ENCODE assay signal across 1 cellular context in the genomic region with DNA sequence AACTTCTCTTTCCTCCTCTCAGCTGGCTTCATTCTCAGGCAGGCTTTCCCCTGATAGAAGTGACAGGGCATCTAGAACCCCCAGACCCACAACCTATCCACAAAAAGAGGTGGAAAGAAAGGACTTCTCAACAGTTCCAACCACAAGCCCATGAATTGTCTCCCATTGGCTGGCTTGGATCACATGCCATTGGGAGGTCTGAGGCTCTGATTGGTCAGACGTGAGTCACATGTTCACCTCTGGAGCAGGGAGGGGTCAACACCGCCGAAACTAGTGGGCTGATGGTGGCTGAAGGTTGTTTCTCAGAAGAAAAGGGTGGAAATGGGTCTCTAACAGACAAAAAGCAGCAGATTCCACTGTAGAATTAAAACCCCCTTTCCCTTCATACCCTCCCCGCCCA.
A peak's percentile ranks its signal among the peaks of the same experiment; 100 is the strongest.
TF ChIP-seq lines count a peak whose summit lies in the region.

No MANE protein-coding gene starts in this region.

TF ChIP-seq in GM12878, 131 proteins besides CTCF, POLR2A, EP300 and RAD21:
- TF ChIP-seq, protein P1, sequence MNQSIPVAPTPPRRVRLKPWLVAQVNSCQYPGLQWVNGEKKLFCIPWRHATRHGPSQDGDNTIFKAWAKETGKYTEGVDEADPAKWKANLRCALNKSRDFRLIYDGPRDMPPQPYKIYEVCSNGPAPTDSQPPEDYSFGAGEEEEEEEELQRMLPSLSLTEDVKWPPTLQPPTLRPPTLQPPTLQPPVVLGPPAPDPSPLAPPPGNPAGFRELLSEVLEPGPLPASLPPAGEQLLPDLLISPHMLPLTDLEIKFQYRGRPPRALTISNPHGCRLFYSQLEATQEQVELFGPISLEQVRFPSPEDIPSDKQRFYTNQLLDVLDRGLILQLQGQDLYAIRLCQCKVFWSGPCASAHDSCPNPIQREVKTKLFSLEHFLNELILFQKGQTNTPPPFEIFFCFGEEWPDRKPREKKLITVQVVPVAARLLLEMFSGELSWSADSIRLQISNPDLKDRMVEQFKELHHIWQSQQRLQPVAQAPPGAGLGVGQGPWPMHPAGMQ (IDR thresholded peaks at IDR 0.05; ENCODE audit: borderline replicate concordance): no peak
- TF ChIP-seq, protein P2, sequence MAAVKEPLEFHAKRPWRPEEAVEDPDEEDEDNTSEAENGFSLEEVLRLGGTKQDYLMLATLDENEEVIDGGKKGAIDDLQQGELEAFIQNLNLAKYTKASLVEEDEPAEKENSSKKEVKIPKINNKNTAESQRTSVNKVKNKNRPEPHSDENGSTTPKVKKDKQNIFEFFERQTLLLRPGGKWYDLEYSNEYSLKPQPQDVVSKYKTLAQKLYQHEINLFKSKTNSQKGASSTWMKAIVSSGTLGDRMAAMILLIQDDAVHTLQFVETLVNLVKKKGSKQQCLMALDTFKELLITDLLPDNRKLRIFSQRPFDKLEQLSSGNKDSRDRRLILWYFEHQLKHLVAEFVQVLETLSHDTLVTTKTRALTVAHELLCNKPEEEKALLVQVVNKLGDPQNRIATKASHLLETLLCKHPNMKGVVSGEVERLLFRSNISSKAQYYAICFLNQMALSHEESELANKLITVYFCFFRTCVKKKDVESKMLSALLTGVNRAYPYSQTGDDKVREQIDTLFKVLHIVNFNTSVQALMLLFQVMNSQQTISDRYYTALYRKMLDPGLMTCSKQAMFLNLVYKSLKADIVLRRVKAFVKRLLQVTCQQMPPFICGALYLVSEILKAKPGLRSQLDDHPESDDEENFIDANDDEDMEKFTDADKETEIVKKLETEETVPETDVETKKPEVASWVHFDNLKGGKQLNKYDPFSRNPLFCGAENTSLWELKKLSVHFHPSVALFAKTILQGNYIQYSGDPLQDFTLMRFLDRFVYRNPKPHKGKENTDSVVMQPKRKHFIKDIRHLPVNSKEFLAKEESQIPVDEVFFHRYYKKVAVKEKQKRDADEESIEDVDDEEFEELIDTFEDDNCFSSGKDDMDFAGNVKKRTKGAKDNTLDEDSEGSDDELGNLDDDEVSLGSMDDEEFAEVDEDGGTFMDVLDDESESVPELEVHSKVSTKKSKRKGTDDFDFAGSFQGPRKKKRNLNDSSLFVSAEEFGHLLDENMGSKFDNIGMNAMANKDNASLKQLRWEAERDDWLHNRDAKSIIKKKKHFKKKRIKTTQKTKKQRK (IDR thresholded peaks at IDR 0.05; ENCODE audit: low read depth, low read length): no peak
- no peak for TF ChIP-seq MEF2B (IDR thresholded peaks at IDR 0.05; ENCODE audit: partially characterized antibody, poor library complexity, severe bottlenecking)
- TF ChIP-seq, protein P3, sequence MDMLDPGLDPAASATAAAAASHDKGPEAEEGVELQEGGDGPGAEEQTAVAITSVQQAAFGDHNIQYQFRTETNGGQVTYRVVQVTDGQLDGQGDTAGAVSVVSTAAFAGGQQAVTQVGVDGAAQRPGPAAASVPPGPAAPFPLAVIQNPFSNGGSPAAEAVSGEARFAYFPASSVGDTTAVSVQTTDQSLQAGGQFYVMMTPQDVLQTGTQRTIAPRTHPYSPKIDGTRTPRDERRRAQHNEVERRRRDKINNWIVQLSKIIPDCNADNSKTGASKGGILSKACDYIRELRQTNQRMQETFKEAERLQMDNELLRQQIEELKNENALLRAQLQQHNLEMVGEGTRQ (IDR thresholded peaks at IDR 0.05; ENCODE audit: borderline replicate concordance, low read depth, low read length): peak; percentile 9; the same call in 1 of the 2 replicates
- TF ChIP-seq CUX1 (IDR thresholded peaks at IDR 0.05; ENCODE audit: insufficient replicate concordance, low read depth, low read length): no peak
- no peak for TF ChIP-seq RBBP5 (conservative IDR thresholded peaks at IDR 0.05)
- TF ChIP-seq EGR1 (IDR thresholded peaks at IDR 0.05; ENCODE audit: borderline replicate concordance in 1 of 2, low read depth in 2 of 2, low read length in 2 of 2): no peak
- TF ChIP-seq CBX5 (IDR thresholded peaks at IDR 0.05; ENCODE audit: low read depth): no peak
- TF ChIP-seq RB1 (IDR thresholded peaks at IDR 0.05; ENCODE audit: borderline replicate concordance): no peak
- no peak for TF ChIP-seq MYC (IDR thresholded peaks at IDR 0.05; ENCODE audit: insufficient read depth, insufficient read length, insufficient replicate concordance, low read length, severe bottlenecking)
- TF ChIP-seq, protein P4, sequence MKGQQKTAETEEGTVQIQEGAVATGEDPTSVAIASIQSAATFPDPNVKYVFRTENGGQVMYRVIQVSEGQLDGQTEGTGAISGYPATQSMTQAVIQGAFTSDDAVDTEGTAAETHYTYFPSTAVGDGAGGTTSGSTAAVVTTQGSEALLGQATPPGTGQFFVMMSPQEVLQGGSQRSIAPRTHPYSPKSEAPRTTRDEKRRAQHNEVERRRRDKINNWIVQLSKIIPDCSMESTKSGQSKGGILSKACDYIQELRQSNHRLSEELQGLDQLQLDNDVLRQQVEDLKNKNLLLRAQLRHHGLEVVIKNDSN (IDR thresholded peaks at IDR 0.05; ENCODE audit: borderline replicate concordance, extremely low read length, insufficient read depth, low read depth, low read length): peak; percentile 74
- TF ChIP-seq ATF7 (IDR thresholded peaks at IDR 0.05; ENCODE audit: low read depth): no peak
- TF ChIP-seq ZBTB11 (CRISPR knock-in tag; IDR thresholded peaks at IDR 0.05): no peak
- peak; percentile 42; the same call in 1 of the 2 replicates for TF ChIP-seq RAD51 (IDR thresholded peaks at IDR 0.05)
- no peak for TF ChIP-seq PML (IDR thresholded peaks at IDR 0.05; ENCODE audit: low read length)
- TF ChIP-seq, protein P5, sequence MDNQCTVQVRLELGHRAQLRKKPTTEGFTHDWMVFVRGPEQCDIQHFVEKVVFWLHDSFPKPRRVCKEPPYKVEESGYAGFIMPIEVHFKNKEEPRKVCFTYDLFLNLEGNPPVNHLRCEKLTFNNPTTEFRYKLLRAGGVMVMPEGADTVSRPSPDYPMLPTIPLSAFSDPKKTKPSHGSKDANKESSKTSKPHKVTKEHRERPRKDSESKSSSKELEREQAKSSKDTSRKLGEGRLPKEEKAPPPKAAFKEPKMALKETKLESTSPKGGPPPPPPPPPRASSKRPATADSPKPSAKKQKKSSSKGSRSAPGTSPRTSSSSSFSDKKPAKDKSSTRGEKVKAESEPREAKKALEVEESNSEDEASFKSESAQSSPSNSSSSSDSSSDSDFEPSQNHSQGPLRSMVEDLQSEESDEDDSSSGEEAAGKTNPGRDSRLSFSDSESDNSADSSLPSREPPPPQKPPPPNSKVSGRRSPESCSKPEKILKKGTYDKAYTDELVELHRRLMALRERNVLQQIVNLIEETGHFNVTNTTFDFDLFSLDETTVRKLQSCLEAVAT (IDR thresholded peaks at IDR 0.05): no peak
- no peak for TF ChIP-seq EZH2 (IDR thresholded peaks at IDR 0.05; ENCODE audit: borderline replicate concordance, control insufficient read depth, low read depth, low read length)
- TF ChIP-seq ASH2L (IDR thresholded peaks at IDR 0.05; ENCODE audit: borderline replicate concordance, low read depth): no peak
